In the genomic region with DNA sequence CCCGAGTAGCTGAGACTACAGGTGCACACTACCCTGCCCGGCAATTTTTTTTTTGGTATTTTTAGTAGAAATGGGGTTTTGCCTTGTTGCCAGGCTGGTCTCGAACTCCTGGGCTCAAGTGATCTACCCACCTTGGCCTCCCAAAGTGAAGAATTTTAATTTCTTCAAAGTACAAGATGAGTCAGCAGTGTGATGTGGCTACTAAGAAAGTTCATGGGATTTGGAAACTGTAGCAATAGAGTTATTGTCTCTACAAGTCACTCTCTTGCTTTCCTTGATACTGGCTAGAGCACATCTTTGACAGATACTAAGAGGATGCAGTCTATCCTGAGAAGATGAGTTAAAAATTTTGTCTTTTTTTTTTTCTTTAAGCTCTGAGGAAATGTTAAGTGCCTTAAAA, we compare ENCODE assay signal across 2 cellular contexts.
TF ChIP-seq lines count a peak whose summit lies in the region.

No MANE protein-coding gene starts in this region.

TF ChIP-seq in A549, 52 proteins besides CTCF, POLR2A, EP300 and RAD21:
- TF ChIP-seq JUN (IDR thresholded peaks at IDR 0.05) (no peak), MAZ (IDR thresholded peaks at IDR 0.05; ENCODE audit: borderline replicate concordance, low read depth, low read length) (no peak), FOXS1 (CRISPR knock-in tag; IDR thresholded peaks at IDR 0.05) (no peak), HOXB13 (CRISPR knock-in tag; IDR thresholded peaks at IDR 0.05; ENCODE audit: low read depth) (no peak), FOSB (CRISPR knock-in tag; IDR thresholded peaks at IDR 0.05) (no peak), ESRRA (IDR thresholded peaks at IDR 0.05; ENCODE audit: borderline replicate concordance, low read length) (no peak), CBX2 (IDR thresholded peaks at IDR 0.05; ENCODE audit: borderline replicate concordance, low read depth) (no peak), FOSL2 (IDR thresholded peaks at IDR 0.05) (no peak), FOSL2 (CRISPR knock-in tag; IDR thresholded peaks at IDR 0.05) (no peak), SMC3 (IDR thresholded peaks at IDR 0.05) (no peak), MAFK (IDR thresholded peaks at IDR 0.05; ENCODE audit: partially characterized antibody) (no peak), KDM1A (IDR thresholded peaks at IDR 0.05; ENCODE audit: low read depth) (no peak), CBX8 (IDR thresholded peaks at IDR 0.05) (no peak), EHF (CRISPR knock-in tag; IDR thresholded peaks at IDR 0.05) (no peak), ZC3H11A (IDR thresholded peaks at IDR 0.05) (no peak), PHF8 (IDR thresholded peaks at IDR 0.05; ENCODE audit: borderline replicate concordance, low read depth) (no peak), RCOR1 (IDR thresholded peaks at IDR 0.05; ENCODE audit: low read depth, low read length) (no peak)
- TF ChIP-seq, protein P1, sequence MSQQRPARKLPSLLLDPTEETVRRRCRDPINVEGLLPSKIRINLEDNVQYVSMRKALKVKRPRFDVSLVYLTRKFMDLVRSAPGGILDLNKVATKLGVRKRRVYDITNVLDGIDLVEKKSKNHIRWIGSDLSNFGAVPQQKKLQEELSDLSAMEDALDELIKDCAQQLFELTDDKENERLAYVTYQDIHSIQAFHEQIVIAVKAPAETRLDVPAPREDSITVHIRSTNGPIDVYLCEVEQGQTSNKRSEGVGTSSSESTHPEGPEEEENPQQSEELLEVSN (IDR thresholded peaks at IDR 0.05; ENCODE audit: borderline replicate concordance, low read depth): no peak
- TF ChIP-seq, protein P2, sequence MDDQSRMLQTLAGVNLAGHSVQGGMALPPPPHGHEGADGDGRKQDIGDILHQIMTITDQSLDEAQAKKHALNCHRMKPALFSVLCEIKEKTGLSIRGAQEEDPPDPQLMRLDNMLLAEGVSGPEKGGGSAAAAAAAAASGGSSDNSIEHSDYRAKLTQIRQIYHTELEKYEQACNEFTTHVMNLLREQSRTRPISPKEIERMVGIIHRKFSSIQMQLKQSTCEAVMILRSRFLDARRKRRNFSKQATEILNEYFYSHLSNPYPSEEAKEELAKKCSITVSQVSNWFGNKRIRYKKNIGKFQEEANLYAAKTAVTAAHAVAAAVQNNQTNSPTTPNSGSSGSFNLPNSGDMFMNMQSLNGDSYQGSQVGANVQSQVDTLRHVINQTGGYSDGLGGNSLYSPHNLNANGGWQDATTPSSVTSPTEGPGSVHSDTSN (IDR thresholded peaks at IDR 0.05): no peak
- TF ChIP-seq, protein P3, sequence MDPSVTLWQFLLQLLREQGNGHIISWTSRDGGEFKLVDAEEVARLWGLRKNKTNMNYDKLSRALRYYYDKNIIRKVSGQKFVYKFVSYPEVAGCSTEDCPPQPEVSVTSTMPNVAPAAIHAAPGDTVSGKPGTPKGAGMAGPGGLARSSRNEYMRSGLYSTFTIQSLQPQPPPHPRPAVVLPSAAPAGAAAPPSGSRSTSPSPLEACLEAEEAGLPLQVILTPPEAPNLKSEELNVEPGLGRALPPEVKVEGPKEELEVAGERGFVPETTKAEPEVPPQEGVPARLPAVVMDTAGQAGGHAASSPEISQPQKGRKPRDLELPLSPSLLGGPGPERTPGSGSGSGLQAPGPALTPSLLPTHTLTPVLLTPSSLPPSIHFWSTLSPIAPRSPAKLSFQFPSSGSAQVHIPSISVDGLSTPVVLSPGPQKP (IDR thresholded peaks at IDR 0.05; ENCODE audit: low read depth, low read length): no peak

TF ChIP-seq in GM23338, 12 proteins besides CTCF, POLR2A, EP300 and RAD21:
- TF ChIP-seq, protein P4, sequence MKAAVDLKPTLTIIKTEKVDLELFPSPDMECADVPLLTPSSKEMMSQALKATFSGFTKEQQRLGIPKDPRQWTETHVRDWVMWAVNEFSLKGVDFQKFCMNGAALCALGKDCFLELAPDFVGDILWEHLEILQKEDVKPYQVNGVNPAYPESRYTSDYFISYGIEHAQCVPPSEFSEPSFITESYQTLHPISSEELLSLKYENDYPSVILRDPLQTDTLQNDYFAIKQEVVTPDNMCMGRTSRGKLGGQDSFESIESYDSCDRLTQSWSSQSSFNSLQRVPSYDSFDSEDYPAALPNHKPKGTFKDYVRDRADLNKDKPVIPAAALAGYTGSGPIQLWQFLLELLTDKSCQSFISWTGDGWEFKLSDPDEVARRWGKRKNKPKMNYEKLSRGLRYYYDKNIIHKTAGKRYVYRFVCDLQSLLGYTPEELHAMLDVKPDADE (IDR thresholded peaks at IDR 0.05): no peak
